In genomic region chr17:82441686-82442487, GRCh38 we compare ENCODE assay signal across 22 cellular contexts. TPM values are rescaled to one million over a fixed set of nuclear protein-coding genes. Genes with fewer than 3 reads are reported as not detected.
DNase-seq lines count a peak whose midpoint lies in the region; ATAC-seq and TF ChIP-seq lines count a peak whose summit lies in the region.
"Had no signal": no experiment of that assay in that cellular context is flagged by ENCODE, and none has a peak within 500 bp of the region (broad histone marks: within the 10 kb centered on the region; RNA-seq: fewer than 3 reads in every experiment).

No MANE protein-coding gene starts in this region.

- CTCF ChIA-PET in RWPE1 (lab: Yijun Ruan, JAX) (no interaction called here), HEK293T (lab: Yijun Ruan, JAX) (no interaction called here)
- CTCF ChIA-PET in activated CD8-positive, alpha-beta T cell treated with anti-CD3 and anti-CD28 coated beads for 36 hours (lab: Charles Lee), result interaction anchor here (1.3 kb wide), 1 partner anchor 17 kb away, joined by 6 read pairs; no protein-coding TSS in a partner anchor

- no peaks in the 10 kb centered on the region for H3K27me3 ChIP-seq in brain microvascular endothelial cell (replicated peaks)
- H3K27me3 ChIP-seq: ascending aorta, colonic mucosa, left lung, pancreas, thyroid gland had no signal

- TF ChIP-seq CTCF in RWPE1 (conservative IDR thresholded peaks at IDR 0.05; ENCODE audit: low read depth), result no peak
- TF ChIP-seq CTCF in activated CD8-positive, alpha-beta T cell treated with anti-CD3 and anti-CD28 coated beads for 36 hours (IDR thresholded peaks at IDR 0.05), result no peak
- no peak for TF ChIP-seq CTCF in brain microvascular endothelial cell (IDR thresholded peaks at IDR 0.05; ENCODE audit: low read depth, low read length, missing control alignments)

- POLR2A ChIA-PET in RWPE1 (lab: Yijun Ruan, JAX; ENCODE audit: low non-redundant PET) (no interaction called here), HEK293T (lab: Yijun Ruan, JAX) (no interaction called here)
- POLR2A ChIA-PET in activated CD8-positive, alpha-beta T cell treated with anti-CD3 and anti-CD28 coated beads for 36 hours (lab: Charles Lee), result interaction anchor here (1.2 to 1.4 kb wide), 3 partner anchors 16 to 103 kb away, joined by 3 to 4 read pairs (median 4); partner anchors contain the start of gene NARF

- H3K27me3 Mint-ChIP-seq in memory B cell, result no peaks in the 10 kb centered on the region
- H3K27me3 Mint-ChIP-seq in activated CD8-positive, alpha-beta T cell treated with anti-CD3 and anti-CD28 coated beads for 36 hours, result no peaks in the 10 kb centered on the region
- H3K27me3 Mint-ChIP-seq: activated CD8-positive, alpha-beta memory T cell treated with anti-CD3 and anti-CD28 coated beads, Interleukin-2, amount 10 ng/mL, durations not matched to agents 7 days and 5 days had no signal

- intact Hi-C loops in activated CD8-positive, alpha-beta T cell treated with anti-CD3 and anti-CD28 coated beads for 36 hours (cut with micrococcal nuclease), result no loop called here

- peaks cover 23% of the 10 kb centered on the region for H3K4me1 Mint-ChIP-seq in memory B cell
- H3K4me1 Mint-ChIP-seq in activated CD8-positive, alpha-beta T cell treated with anti-CD3 and anti-CD28 coated beads for 36 hours (ENCODE audit: low read depth), result peaks cover 8% of the 10 kb centered on the region

- peaks cover 8% of the 10 kb centered on the region for H3K36me3 ChIP-seq in brain microvascular endothelial cell (replicated peaks)
- H3K36me3 ChIP-seq: colonic mucosa had no signal

- peak overlapping the region; percentile 62 for H3K4me3 Mint-ChIP-seq in memory B cell
- no peak overlapping the region for H3K4me3 Mint-ChIP-seq in activated CD8-positive, alpha-beta T cell treated with anti-CD3 and anti-CD28 coated beads for 36 hours
- H3K4me3 Mint-ChIP-seq: activated CD8-positive, alpha-beta memory T cell treated with anti-CD3 and anti-CD28 coated beads, Interleukin-2, amount 10 ng/mL, durations not matched to agents 7 days and 5 days had no signal

- peaks cover 6% of the 10 kb centered on the region for H3K36me3 Mint-ChIP-seq in memory B cell
- H3K36me3 Mint-ChIP-seq in activated CD8-positive, alpha-beta T cell treated with anti-CD3 and anti-CD28 coated beads for 36 hours (ENCODE audit: low read depth), result peaks cover 22% of the 10 kb centered on the region

- no peaks in the 10 kb centered on the region for H3K9me3 Mint-ChIP-seq in memory B cell
- no peaks in the 10 kb centered on the region for H3K9me3 Mint-ChIP-seq in activated CD8-positive, alpha-beta T cell treated with anti-CD3 and anti-CD28 coated beads for 36 hours

- in situ Hi-C loops in GM18951 (cut with MboI; ENCODE audit: low sequenced_read_pairs, unreplicated experiment) (no loop called here), brain microvascular endothelial cell (cut with HindIII; ENCODE audit: low pct_ligation_motif_present, low sequenced_read_pairs) (no loop called here)

- peak; percentile 16 for DNase-seq in COLO668 (lab: John Stamatoyannopoulos, UW; ENCODE audit: unreplicated experiment)
- DNase-seq in RWPE1 (ENCODE audit: low spot score), result no peak
- peak; percentile 35 to 45 for DNase-seq in memory B cell (ENCODE audit: low spot score in 2 of 2)
- DNase-seq in HEK293T (ENCODE audit: extremely low spot score), result no peak
- no peak for DNase-seq in activated CD8-positive, alpha-beta T cell treated with anti-CD3 and anti-CD28 coated beads for 36 hours
- DNase-seq in brain microvascular endothelial cell, result no peak
- DNase-seq in middle frontal gyrus (ENCODE audit: extremely low spot score, low spot score), result no peak
- DNase-seq: activated CD8-positive, alpha-beta memory T cell treated with anti-CD3 and anti-CD28 coated beads, Interleukin-2, amount 10 ng/mL, durations not matched to agents 7 days and 5 days; activated naive CD4-positive, alpha-beta T cell; colonic mucosa; foreskin melanocyte; HCEC 1CT; NCI-H2081; stimulated activated CD4-positive, alpha-beta T cell treated with anti-CD3 and anti-CD28 coated beads, Interleukin-4, amount 100 ng/mL, for 24 hours; stimulated activated CD8-positive, alpha-beta memory T cell treated with anti-CD3 and anti-CD28 coated beads, Interleukin-4, amount 100 ng/mL, for 48 hours; SW 1271; thyroid gland had no signal

- peak overlapping the region; percentile 95 for H3K27ac Mint-ChIP-seq in memory B cell
- no peak overlapping the region for H3K27ac Mint-ChIP-seq in activated CD8-positive, alpha-beta T cell treated with anti-CD3 and anti-CD28 coated beads for 36 hours
- H3K27ac Mint-ChIP-seq: activated CD8-positive, alpha-beta memory T cell treated with anti-CD3 and anti-CD28 coated beads, Interleukin-2, amount 10 ng/mL, durations not matched to agents 7 days and 5 days had no signal

- peak; percentile 17 for TF ChIP-seq POLR2A in GM18951 (IDR thresholded peaks at IDR 0.05; ENCODE audit: extremely low read depth, insufficient read depth, insufficient read length)

- H3K27ac ChIP-seq in RWPE1, result peak overlapping the region; percentile 61
- H3K27ac ChIP-seq in brain microvascular endothelial cell, result no peak overlapping the region
- H3K27ac ChIP-seq: ascending aorta, colonic mucosa, thyroid gland, VCaP had no signal

- H3K4me3 ChIP-seq in brain microvascular endothelial cell (ENCODE audit: low read depth, low read length), result no peak overlapping the region
- H3K4me3 ChIP-seq: ascending aorta, colonic mucosa, left lung, pancreas, thyroid gland had no signal

- peak; percentile 80 for ATAC-seq in memory B cell (ENCODE audit: low read depth)
- ATAC-seq in activated CD8-positive, alpha-beta T cell treated with anti-CD3 and anti-CD28 coated beads for 36 hours, result no peak
- ATAC-seq: activated CD8-positive, alpha-beta memory T cell treated with anti-CD3 and anti-CD28 coated beads, Interleukin-2, amount 10 ng/mL, durations not matched to agents 7 days and 5 days; pancreas had no signal

TF ChIP-seq in HEK293T, 16 proteins besides CTCF, POLR2A, EP300 and RAD21:
- TF ChIP-seq NFRKB (IDR thresholded peaks at IDR 0.05) (no peak), CTBP1 (IDR thresholded peaks at IDR 0.05; ENCODE audit: borderline replicate concordance) (no peak), ZNF384 (IDR thresholded peaks at IDR 0.05) (no peak), L3MBTL2 (conservative IDR thresholded peaks at IDR 0.05) (no peak), SUZ12 (IDR thresholded peaks at IDR 0.05) (no peak), BHLHE40 (IDR thresholded peaks at IDR 0.05; ENCODE audit: borderline replicate concordance) (no peak)

RNA-seq across cellular contexts. Expression of gene CYBC1, which starts 8.7 kb away (rescaled TPM):
- 100 to 1,000 TPM; 189 to 192 TPM for total RNA-seq in activated CD8-positive, alpha-beta T cell treated with anti-CD3 and anti-CD28 coated beads for 36 hours

RNA-seq across cellular contexts. Expression of gene NARF, which starts 16.7 kb away (rescaled TPM):
- total RNA-seq in activated CD8-positive, alpha-beta T cell treated with anti-CD3 and anti-CD28 coated beads for 36 hours, result 10 to 100 TPM; 63.9 to 65.4 TPM

RNA-seq across cellular contexts. Expression of gene OGFOD3, which starts 23.5 kb away (rescaled TPM):
- total RNA-seq in activated CD8-positive, alpha-beta T cell treated with anti-CD3 and anti-CD28 coated beads for 36 hours, result 10 to 100 TPM; 22.0 to 25.0 TPM

RNA-seq across cellular contexts. Expression of gene HEXD, which starts 23.7 kb away (rescaled TPM):
- total RNA-seq in activated CD8-positive, alpha-beta T cell treated with anti-CD3 and anti-CD28 coated beads for 36 hours, result 10 to 100 TPM; 21.8 to 21.9 TPM

Comparison
In these comparisons a context has a peak if more than half of its experiments do, and no peak if none do; other contexts are left out.
1. DNase-seq: peak in COLO668 (single experiment) and memory B cell (2 of 2); none in RWPE1 (single experiment), HEK293T (single experiment), activated CD8-positive, alpha-beta T cell treated with anti-CD3 and anti-CD28 coated beads for 36 hours (single experiment), brain microvascular endothelial cell (single experiment) and middle frontal gyrus (single experiment).